In genomic region chr5:112625586-112625985, GRCh38 we compare ENCODE assay signal across 24 cellular contexts.
"Had no signal": no experiment of that assay in that cellular context is flagged by ENCODE, and none has a peak within 500 bp of the region (broad histone marks: within the 10 kb centered on the region; RNA-seq: fewer than 3 reads in every experiment).

No MANE protein-coding gene starts in this region.

- H3K9me3 Mint-ChIP-seq: activated naive CD4-positive, alpha-beta T cell treated with anti-CD3 and anti-CD28 coated beads, Interleukin-2, amount 10 ng/mL, durations not matched to agents 7 days and 5 days; activated naive CD8-positive, alpha-beta T cell treated with anti-CD3 and anti-CD28 coated beads, Interleukin-2, amount 10 ng/mL, durations not matched to agents 7 days and 5 days; activated T-helper 1 cell treated with anti-CD3 and anti-CD28 coated beads, Interleukin-12 subunit alpha, Interleukin-12 subunit beta, Interleukin-2, Interleukin-4 antibody, amounts not matched to agents 30 ng/mL and 10 ng/mL and 1 ng/mL, durations not matched to agents 14 hours and 24 hours and 36 hours; naive B cell; neural crest cell; T-helper 1 cell treated with Interleukin-12 subunit alpha and Interleukin-12 subunit beta and Interleukin-4 antibody, amounts not matched to agents 30 μg/mL and 1 μg/mL, for 36 hours; type B pancreatic cell had no signal

- DNase-seq: activated CD4-positive, alpha-beta T cell treated with anti-CD3 and anti-CD28 coated beads for 4 hours; activated CD4-positive, alpha-beta T cell treated with anti-CD3 and anti-CD28 coated beads, Interleukin-2, amount 50 U/mL, for 48 hours; activated CD8-positive, alpha-beta memory T cell treated with anti-CD3 and anti-CD28 coated beads for 24 hours; activated effector memory CD4-positive, alpha-beta T cell treated with anti-CD3 and anti-CD28 coated beads, Interleukin-2, amount 50 U/mL, for 16 hours; activated naive CD4-positive, alpha-beta T cell treated with anti-CD3 and anti-CD28 coated beads, Interleukin-2, amount 10 ng/mL, durations not matched to agents 7 days and 5 days; activated naive CD8-positive, alpha-beta T cell treated with anti-CD3 and anti-CD28 coated beads, Interleukin-2, amount 10 ng/mL, durations not matched to agents 7 days and 5 days; foreskin fibroblast; left ventricle myocardium superior; naive B cell; posterior cingulate gyrus; right cardiac atrium; spleen; stimulated activated CD4-positive, alpha-beta T cell treated with anti-CD3 and anti-CD28 coated beads, Interleukin-2, amount 100 ng/mL, for 48 hours; stimulated activated naive CD8-positive, alpha-beta T cell treated with anti-CD3 and anti-CD28 coated beads, Interleukin-15, Interleukin-2, amounts not matched to agents 100 U/mL and 50 U/mL, for 24 hours; T-helper 9 cell; uterus had no signal

- ATAC-seq: esophagus mucosa; right cardiac atrium; stimulated activated naive CD8-positive, alpha-beta T cell treated with anti-CD3 and anti-CD28 coated beads, Interleukin-15, Interleukin-2, amounts not matched to agents 100 U/mL and 50 U/mL, for 24 hours had no signal

- H3K9me3 ChIP-seq: ascending aorta, spleen, thoracic aorta, uterus had no signal

- H3K4me1 Mint-ChIP-seq: activated naive CD4-positive, alpha-beta T cell treated with anti-CD3 and anti-CD28 coated beads, Interleukin-2, amount 10 ng/mL, durations not matched to agents 7 days and 5 days had no signal

- H3K27ac ChIP-seq: ascending aorta, spleen, thoracic aorta, uterus, VCaP had no signal

- H3K4me3 ChIP-seq: ascending aorta, spleen, thoracic aorta, uterus had no signal

- H3K27me3 ChIP-seq: ascending aorta, uterus had no signal

- H3K27ac Mint-ChIP-seq: activated naive CD4-positive, alpha-beta T cell treated with anti-CD3 and anti-CD28 coated beads, Interleukin-2, amount 10 ng/mL, durations not matched to agents 7 days and 5 days; activated naive CD8-positive, alpha-beta T cell treated with anti-CD3 and anti-CD28 coated beads, Interleukin-2, amount 10 ng/mL, durations not matched to agents 7 days and 5 days; activated T-helper 1 cell treated with anti-CD3 and anti-CD28 coated beads, Interleukin-12 subunit alpha, Interleukin-12 subunit beta, Interleukin-2, Interleukin-4 antibody, amounts not matched to agents 30 ng/mL and 10 ng/mL and 1 ng/mL, durations not matched to agents 14 hours and 24 hours and 36 hours; naive B cell; T-helper 1 cell treated with Interleukin-12 subunit alpha and Interleukin-12 subunit beta and Interleukin-4 antibody, amounts not matched to agents 30 μg/mL and 1 μg/mL, for 36 hours; type B pancreatic cell had no signal

- H3K36me3 Mint-ChIP-seq: activated naive CD4-positive, alpha-beta T cell treated with anti-CD3 and anti-CD28 coated beads, Interleukin-2, amount 10 ng/mL, durations not matched to agents 7 days and 5 days; activated naive CD8-positive, alpha-beta T cell treated with anti-CD3 and anti-CD28 coated beads, Interleukin-2, amount 10 ng/mL, durations not matched to agents 7 days and 5 days; naive B cell; type B pancreatic cell had no signal

- H3K4me1 ChIP-seq: ascending aorta, spleen, uterus had no signal

- H3K4me3 Mint-ChIP-seq: activated naive CD4-positive, alpha-beta T cell treated with anti-CD3 and anti-CD28 coated beads, Interleukin-2, amount 10 ng/mL, durations not matched to agents 7 days and 5 days; activated naive CD8-positive, alpha-beta T cell treated with anti-CD3 and anti-CD28 coated beads, Interleukin-2, amount 10 ng/mL, durations not matched to agents 7 days and 5 days; activated T-helper 1 cell treated with anti-CD3 and anti-CD28 coated beads, Interleukin-12 subunit alpha, Interleukin-12 subunit beta, Interleukin-2, Interleukin-4 antibody, amounts not matched to agents 30 ng/mL and 10 ng/mL and 1 ng/mL, durations not matched to agents 14 hours and 24 hours and 36 hours; naive B cell; neural crest cell; T-helper 1 cell treated with Interleukin-12 subunit alpha and Interleukin-12 subunit beta and Interleukin-4 antibody, amounts not matched to agents 30 μg/mL and 1 μg/mL, for 36 hours; type B pancreatic cell had no signal

- H3K36me3 ChIP-seq: ascending aorta, spleen, thoracic aorta, uterus had no signal
